Comparison of ENCODE assay signal across 8 cellular contexts in genomic region chr20:53547664-53548239, GRCh38. TPM values are rescaled to one million over a fixed set of nuclear protein-coding genes. Genes with fewer than 3 reads are reported as not detected.
DNase-seq lines count a peak whose midpoint lies in the region; ATAC-seq and TF ChIP-seq lines count a peak whose summit lies in the region.

No MANE protein-coding gene starts in this region.

- H3K27ac Mint-ChIP-seq in activated naive CD4-positive, alpha-beta T cell treated with anti-CD3 and anti-CD28 coated beads, Interleukin-2, amount 10 ng/mL, durations not matched to agents 7 days and 5 days = no peak overlapping the region

- peak; percentile 4 for DNase-seq in DMS79 (lab: John Stamatoyannopoulos, UW)
- DNase-seq in HS-5 (ENCODE audit: low read depth) = peak; percentile 98
- DNase-seq in NCI-H82 treated with DMSO at 0.1 percent for 48 hours (lab: John Stamatoyannopoulos, UW; ENCODE audit: unreplicated experiment) = peak; percentile 37
- peak; percentile 63 for DNase-seq in activated naive CD4-positive, alpha-beta T cell treated with anti-CD3 and anti-CD28 coated beads, Interleukin-2, amount 10 ng/mL, durations not matched to agents 7 days and 5 days
- DNase-seq in head of caudate nucleus = peak in 22 of 42 donors; percentile 16 to 73 (median 48)
- peak; percentile 26 for DNase-seq in prostate gland (ENCODE audit: low spot score)

- no peak overlapping the region for H3K4me3 ChIP-seq in prostate gland

- H3K9me3 ChIP-seq in prostate gland = no peaks in the 10 kb centered on the region

- peaks cover 2% of the 10 kb centered on the region for H3K4me1 Mint-ChIP-seq in activated naive CD4-positive, alpha-beta T cell treated with anti-CD3 and anti-CD28 coated beads, Interleukin-2, amount 10 ng/mL, durations not matched to agents 7 days and 5 days

- peak; percentile 23 to 73 (median 72) for TF ChIP-seq CTCF in prostate gland (IDR thresholded peaks at IDR 0.05)

- H3K4me1 ChIP-seq in prostate gland (replicated peaks) = no peaks in the 10 kb centered on the region

- H3K27me3 Mint-ChIP-seq in activated naive CD4-positive, alpha-beta T cell treated with anti-CD3 and anti-CD28 coated beads, Interleukin-2, amount 10 ng/mL, durations not matched to agents 7 days and 5 days = no peaks in the 10 kb centered on the region

- H3K36me3 Mint-ChIP-seq in activated naive CD4-positive, alpha-beta T cell treated with anti-CD3 and anti-CD28 coated beads, Interleukin-2, amount 10 ng/mL, durations not matched to agents 7 days and 5 days = no peaks in the 10 kb centered on the region

- ATAC-seq in GM21576 (IDR thresholded peaks at IDR 0.05; ENCODE audit: unreplicated experiment) (no peak), GM21367 (IDR thresholded peaks at IDR 0.05; ENCODE audit: unreplicated experiment) (no peak)

- H3K27ac ChIP-seq in prostate gland = no peak overlapping the region

- H3K36me3 ChIP-seq in prostate gland = no peaks in the 10 kb centered on the region

- no peak overlapping the region for H3K4me3 Mint-ChIP-seq in activated naive CD4-positive, alpha-beta T cell treated with anti-CD3 and anti-CD28 coated beads, Interleukin-2, amount 10 ng/mL, durations not matched to agents 7 days and 5 days

- intact Hi-C loops in head of caudate nucleus (cut with DNase I) (no loop called here), prostate gland (cut with DNase I) (loop anchor here (5.0 kb wide), 1 partner anchor 1235 kb away; no protein-coding TSS in a partner anchor)

- no peaks in the 10 kb centered on the region for H3K27me3 ChIP-seq in prostate gland (replicated peaks; ENCODE audit: insufficient read depth)

- WGBS in prostate gland = 33% methylated on average over 7 of the region's 7 CpGs

- CTCF ChIA-PET in activated naive CD4-positive, alpha-beta T cell treated with anti-CD3 and anti-CD28 coated beads, Interleukin-2, amount 10 ng/mL, durations not matched to agents 7 days and 5 days (lab: Charles Lee) = interaction anchor here (0.6 to 2.1 kb wide), 35 partner anchors 9 to 1419 kb away, joined by 3 to 22 read pairs (median 4); no protein-coding TSS in a partner anchor

- no peaks in the 10 kb centered on the region for H3K9me3 Mint-ChIP-seq in activated naive CD4-positive, alpha-beta T cell treated with anti-CD3 and anti-CD28 coated beads, Interleukin-2, amount 10 ng/mL, durations not matched to agents 7 days and 5 days

- no peak for TF ChIP-seq POLR2A in prostate gland (IDR thresholded peaks at IDR 0.05)

RNA-seq across cellular contexts. Expression of gene ZNF217, which starts 45.9 kb away (rescaled TPM):
- total RNA-seq in prostate gland = 10 to 100 TPM; 35.4 to 44.5 TPM

Comparison
In these comparisons a context has a peak if more than half of its experiments do, and no peak if none do; other contexts are left out.
1. DNase-seq: peak in every context shown above with its lines; median percentile 98 in HS-5; 63 in activated naive CD4-positive, alpha-beta T cell treated with anti-CD3 and anti-CD28 coated beads, Interleukin-2, amount 10 ng/mL, durations not matched to agents 7 days and 5 days; 48 in head of caudate nucleus; 37 in NCI-H82 treated with DMSO at 0.1 percent for 48 hours; 26 in prostate gland; 4 in DMS79.